In the genomic region with DNA sequence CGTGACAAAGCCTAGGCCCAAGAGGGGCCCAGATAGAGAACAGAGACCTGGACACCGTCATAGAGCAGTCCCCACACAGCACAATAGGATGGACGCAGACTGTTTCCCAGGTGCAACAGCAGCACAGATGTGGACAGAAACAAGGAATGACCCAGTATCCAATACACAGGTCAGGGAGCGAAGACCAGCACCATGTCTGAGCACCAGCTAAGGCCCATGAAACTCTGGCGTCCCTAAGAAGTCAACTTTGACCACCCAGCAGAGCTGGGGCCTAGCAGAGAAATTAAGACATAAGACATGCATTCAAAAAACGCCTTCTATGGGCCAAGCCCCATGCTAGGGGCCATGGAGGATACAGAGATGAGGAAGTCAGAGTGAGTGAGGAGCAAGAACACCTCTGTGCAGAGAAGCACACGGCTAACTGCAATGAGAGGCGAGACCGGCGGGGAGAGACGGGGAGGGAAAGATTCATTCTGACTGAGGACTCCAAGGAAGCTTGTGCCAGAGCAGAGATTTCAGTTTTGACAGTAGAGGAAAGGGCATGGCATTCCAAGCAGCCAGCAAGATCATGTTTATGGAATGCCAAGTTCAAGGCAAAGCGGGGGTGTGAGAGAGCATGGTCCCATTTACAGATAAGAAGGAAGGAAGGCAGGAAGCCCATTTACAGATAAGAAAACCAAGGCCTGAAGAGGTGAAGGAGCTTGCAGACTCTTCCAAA, we compare ENCODE assay signal across 1 cellular context.
TF ChIP-seq lines count a peak whose summit lies in the region.

No MANE protein-coding gene starts in this region.

TF ChIP-seq in IMR-90, 13 proteins besides CTCF, POLR2A, EP300 and RAD21:
- TF ChIP-seq MAFK (IDR thresholded peaks at IDR 0.05; ENCODE audit: low read depth, low read length) (no peak), FOS (IDR thresholded peaks at IDR 0.05; ENCODE audit: low read depth, low read length) (no peak), RFX5 (IDR thresholded peaks at IDR 0.05; ENCODE audit: low read depth, low read length) (no peak), RCOR1 (IDR thresholded peaks at IDR 0.05; ENCODE audit: insufficient replicate concordance, low read length) (peak; percentile 26)
